Comparison of ENCODE assay signal across 8 cellular contexts in genomic region chr1:165408518-165408917, GRCh38. TPM values are rescaled to one million over a fixed set of nuclear protein-coding genes. Genes with fewer than 3 reads are reported as not detected.
DNase-seq lines count a peak whose midpoint lies in the region; ATAC-seq and TF ChIP-seq lines count a peak whose summit lies in the region.

No MANE protein-coding gene starts in this region.

- H3K9me3 ChIP-seq in mesenchymal stem cell (ENCODE audit: control insufficient read depth, low read length): no peaks in the 10 kb centered on the region

- H3K23ac ChIP-seq in mesenchymal stem cell (ENCODE audit: low read length in 2 of 2): no peak overlapping the region

- H3K36me3 ChIP-seq in brain microvascular endothelial cell (replicated peaks): no peaks in the 10 kb centered on the region
- no peaks in the 10 kb centered on the region for H3K36me3 ChIP-seq in mesenchymal stem cell (ENCODE audit: control insufficient read depth in 1 of 2, insufficient read depth in 2 of 2, low read depth in 1 of 2, low read length in 2 of 2)

- H2AFZ ChIP-seq in mesenchymal stem cell (ENCODE audit: low read depth, low read length): no peak overlapping the region

- DNase-seq in NCI-H2107 (lab: John Stamatoyannopoulos, UW): peak; percentile 6
- peak; percentile 20 for DNase-seq in brain microvascular endothelial cell
- peak; percentile 63 for DNase-seq in mesenchymal stem cell
- no peak for DNase-seq in stimulated activated naive CD4-positive, alpha-beta T cell treated with Interleukin-2 at 50 U/mL for 16 hours (lab: John Stamatoyannopoulos, UW)
- DNase-seq in cerebellar nuclear complex (lab: John Stamatoyannopoulos, UW): no peak

- H3K4ac ChIP-seq in mesenchymal stem cell (ENCODE audit: low read depth in 1 of 2, low read length in 2 of 2): no peak overlapping the region

- no peak overlapping the region for H2BK15ac ChIP-seq in mesenchymal stem cell (ENCODE audit: low read depth, poor library complexity, severe bottlenecking)

- in situ Hi-C loops in brain microvascular endothelial cell (cut with HindIII; ENCODE audit: low pct_ligation_motif_present, low sequenced_read_pairs): no loop called here

- H2BK120ac ChIP-seq in mesenchymal stem cell (ENCODE audit: low read depth, low read length): no peak overlapping the region

- H2BK5ac ChIP-seq in mesenchymal stem cell (ENCODE audit: low read depth, low read length, poor library complexity, severe bottlenecking): no peak overlapping the region

- no peak overlapping the region for H3K14ac ChIP-seq in mesenchymal stem cell (ENCODE audit: low read length in 2 of 2)

- no peak for ATAC-seq in HG02884 (IDR thresholded peaks at IDR 0.05; ENCODE audit: unreplicated experiment)

- TF ChIP-seq CTCF in 22Rv1 (IDR thresholded peaks at IDR 0.05) (peak; percentile 69), GM12875 (IDR thresholded peaks at IDR 0.05; ENCODE audit: borderline replicate concordance, insufficient read depth, low read depth, low read length) (peak; percentile 41; the same call in 1 of the 2 replicates), brain microvascular endothelial cell (IDR thresholded peaks at IDR 0.05; ENCODE audit: low read depth, low read length, missing control alignments) (peak; percentile 39)

- H4K91ac ChIP-seq in mesenchymal stem cell (ENCODE audit: low read length): no peak overlapping the region

- H4K8ac ChIP-seq in mesenchymal stem cell (ENCODE audit: low read length): no peak overlapping the region

- no peak overlapping the region for H2AK5ac ChIP-seq in mesenchymal stem cell (ENCODE audit: low read length, severe bottlenecking)

- no peaks in the 10 kb centered on the region for H3K79me1 ChIP-seq in mesenchymal stem cell (replicated peaks; ENCODE audit: low read length, poor library complexity, severe bottlenecking)

- 44% methylated on average over 6 of the region's 6 CpGs for WGBS in mesenchymal stem cell

- H3K4me2 ChIP-seq in mesenchymal stem cell (ENCODE audit: low read length, poor library complexity, severe bottlenecking): no peak overlapping the region

- H3K4me1 ChIP-seq in mesenchymal stem cell (ENCODE audit: control insufficient read depth, insufficient read depth, low read depth, low read length): no peaks in the 10 kb centered on the region

- no peak overlapping the region for H3K9ac ChIP-seq in mesenchymal stem cell (ENCODE audit: low read length)

- no peak overlapping the region for H2BK12ac ChIP-seq in mesenchymal stem cell (ENCODE audit: low read length in 2 of 2)

- H3K27me3 ChIP-seq in brain microvascular endothelial cell (replicated peaks) (peaks cover 2% of the 10 kb centered on the region), mesenchymal stem cell (ENCODE audit: control insufficient read depth in 1 of 2, insufficient read depth in 1 of 2, low read length in 2 of 2) (peaks cover 4 to 44% of the 10 kb centered on the region in 2 experiments)

- H3K27ac ChIP-seq in 22Rv1 (no peak overlapping the region), brain microvascular endothelial cell (no peak overlapping the region), mesenchymal stem cell (ENCODE audit: low read length, poor library complexity, severe bottlenecking) (no peak overlapping the region)

- H3K18ac ChIP-seq in mesenchymal stem cell (ENCODE audit: low read depth in 1 of 2, low read length in 2 of 2): no peak overlapping the region

- H3K4me3 ChIP-seq in GM12875 (ENCODE audit: low read depth, low read length): no peak overlapping the region
- no peak overlapping the region for H3K4me3 ChIP-seq in brain microvascular endothelial cell (ENCODE audit: low read depth, low read length)
- H3K4me3 ChIP-seq in mesenchymal stem cell (ENCODE audit: insufficient read depth in 1 of 2, low read depth in 1 of 2, low read length in 2 of 2): no peak overlapping the region

RNA-seq across cellular contexts. Expression of gene RXRG, which starts 36.4 kb away (rescaled TPM):
- not detected for polyA plus RNA-seq in mesenchymal stem cell (2013, experiment 1 of 2)
- polyA plus RNA-seq in mesenchymal stem cell (2013, experiment 2 of 2): not detected

RNA-seq across cellular contexts. Expression of gene LMX1A, which starts 52.0 kb away (rescaled TPM):
- not detected for polyA plus RNA-seq in mesenchymal stem cell (2013, experiment 1 of 2)
- not detected for polyA plus RNA-seq in mesenchymal stem cell (2013, experiment 2 of 2)

Comparison
In these comparisons a context has a peak if more than half of its experiments do, and no peak if none do; other contexts are left out.
1. DNase-seq: peak in NCI-H2107 (single experiment), brain microvascular endothelial cell (single experiment) and mesenchymal stem cell (single experiment); none in stimulated activated naive CD4-positive, alpha-beta T cell treated with Interleukin-2 at 50 U/mL for 16 hours (single experiment) and cerebellar nuclear complex (0 of 2).
2. Peak in every context shown above with its lines, with median percentiles within 50 percentile points of each other: CTCF ChIP-seq.